9 cellular contexts compared by ENCODE assay signal in genomic region chr2:231228223-231228622, GRCh38. TPM values are rescaled to one million over a fixed set of nuclear protein-coding genes. Genes with fewer than 3 reads are reported as not detected.
DNase-seq lines count a peak whose midpoint lies in the region; ATAC-seq and TF ChIP-seq lines count a peak whose summit lies in the region.
"Had no signal": no experiment of that assay in that cellular context is flagged by ENCODE, and none has a peak within 500 bp of the region (broad histone marks: within the 10 kb centered on the region; RNA-seq: fewer than 3 reads in every experiment).

No MANE protein-coding gene starts in this region.

- H3K4me1 Mint-ChIP-seq in osteocyte (ENCODE audit: unreplicated experiment) = peaks cover 38% of the 10 kb centered on the region
- no peaks in the 10 kb centered on the region for H3K4me1 Mint-ChIP-seq in activated CD8-positive, alpha-beta T cell treated with anti-CD3 and anti-CD28 coated beads for 36 hours (ENCODE audit: low read depth)

- H3K4me3 Mint-ChIP-seq in osteocyte (ENCODE audit: unreplicated experiment) = no peak overlapping the region
- no peak overlapping the region for H3K4me3 Mint-ChIP-seq in activated CD8-positive, alpha-beta T cell treated with anti-CD3 and anti-CD28 coated beads for 36 hours

- CTCF ChIA-PET in activated CD8-positive, alpha-beta T cell treated with anti-CD3 and anti-CD28 coated beads for 36 hours (lab: Charles Lee) = interaction anchor here (0.7 to 4.5 kb wide), 23 partner anchors 9 to 408 kb away, joined by 3 to 36 read pairs (median 4); partner anchors contain the start of gene B3GNT7

- DNase-seq in NCI-H2029 treated with DMSO at 0.1 percent for 48 hours (lab: John Stamatoyannopoulos, UW) (peak; percentile 37), osteocyte (ENCODE audit: extremely low spot score, unreplicated experiment) (no peak), NCI-H1105 treated with DMSO at 0.1 percent for 48 hours (lab: John Stamatoyannopoulos, UW) (no peak), NOMO-1 treated with DMSO at 0.1 percent for 48 hours (lab: John Stamatoyannopoulos, UW; ENCODE audit: unreplicated experiment) (no peak)
- DNase-seq in activated CD8-positive, alpha-beta T cell treated with anti-CD3 and anti-CD28 coated beads for 36 hours = no peak
- DNase-seq in activated naive CD4-positive, alpha-beta T cell treated with Interleukin-2 at 50 U/mL for 16 hours = no peak

- no peaks in the 10 kb centered on the region for H3K9me3 Mint-ChIP-seq in osteocyte (ENCODE audit: unreplicated experiment)
- no peaks in the 10 kb centered on the region for H3K9me3 Mint-ChIP-seq in activated CD8-positive, alpha-beta T cell treated with anti-CD3 and anti-CD28 coated beads for 36 hours
- H3K9me3 Mint-ChIP-seq: IgD-negative memory B cell had no signal

- H3K27ac Mint-ChIP-seq in osteocyte (ENCODE audit: unreplicated experiment) = peak overlapping the region; percentile 84
- H3K27ac Mint-ChIP-seq in activated CD8-positive, alpha-beta T cell treated with anti-CD3 and anti-CD28 coated beads for 36 hours = no peak overlapping the region
- H3K27ac Mint-ChIP-seq: IgD-negative memory B cell had no signal

- ATAC-seq in GM18873 (IDR thresholded peaks at IDR 0.05; ENCODE audit: low FRiP score, unreplicated experiment) = peak; percentile 66
- ATAC-seq in HG02759 (IDR thresholded peaks at IDR 0.05; ENCODE audit: unreplicated experiment) = peak; percentile 88
- no peak for ATAC-seq in activated CD8-positive, alpha-beta T cell treated with anti-CD3 and anti-CD28 coated beads for 36 hours

- H3K36me3 Mint-ChIP-seq in osteocyte (ENCODE audit: unreplicated experiment) = peaks cover 49% of the 10 kb centered on the region
- no peaks in the 10 kb centered on the region for H3K36me3 Mint-ChIP-seq in activated CD8-positive, alpha-beta T cell treated with anti-CD3 and anti-CD28 coated beads for 36 hours (ENCODE audit: low read depth)
- H3K36me3 Mint-ChIP-seq: IgD-negative memory B cell had no signal

- no peak for TF ChIP-seq CTCF in osteocyte (IDR thresholded peaks at IDR 0.05)
- no peak for TF ChIP-seq CTCF in activated CD8-positive, alpha-beta T cell treated with anti-CD3 and anti-CD28 coated beads for 36 hours (IDR thresholded peaks at IDR 0.05)

- POLR2A ChIA-PET in activated CD8-positive, alpha-beta T cell treated with anti-CD3 and anti-CD28 coated beads for 36 hours (lab: Charles Lee) = interaction anchor here (4.3 kb wide), 1 partner anchor 224 kb away, joined by 25 read pairs; no protein-coding TSS in a partner anchor

- no peaks in the 10 kb centered on the region for H3K27me3 Mint-ChIP-seq in osteocyte (ENCODE audit: unreplicated experiment)
- no peaks in the 10 kb centered on the region for H3K27me3 Mint-ChIP-seq in activated CD8-positive, alpha-beta T cell treated with anti-CD3 and anti-CD28 coated beads for 36 hours
- H3K27me3 Mint-ChIP-seq: IgD-negative memory B cell had no signal

- intact Hi-C loops in activated CD8-positive, alpha-beta T cell treated with anti-CD3 and anti-CD28 coated beads for 36 hours (cut with micrococcal nuclease) = loop anchor here (5.0 kb wide), 1 partner anchor 184 kb away; no protein-coding TSS in a partner anchor

RNA-seq across cellular contexts. Expression of gene ARMC9, which starts 29.8 kb away (rescaled TPM):
- 178 and 204 TPM in 2 replicates for total RNA-seq in osteocyte
- 1 to 10 TPM; 2.0 to 2.2 TPM for total RNA-seq in activated CD8-positive, alpha-beta T cell treated with anti-CD3 and anti-CD28 coated beads for 36 hours

Comparison
In these comparisons a context has a peak if more than half of its experiments do, and no peak if none do; other contexts are left out.
1. RNA of gene ARMC9, which starts 29.8 kb away (total RNA-seq): 178 to 204 TPM in osteocyte; 2.0 to 2.2 TPM in activated CD8-positive, alpha-beta T cell treated with anti-CD3 and anti-CD28 coated beads for 36 hours; every median in the first group is over 10 times any median in the second.